Comparison of ENCODE assay signal across 1 cellular context in genomic region chr12:57590892-57591566, GRCh38.
TF ChIP-seq lines count a peak whose summit lies in the region.

Gene PIP4K2C (plus strand): TSS chr12:57591192. CDS start chr12:57591290, 98 bp downstream.

TF ChIP-seq in HEK293, 187 proteins besides CTCF, POLR2A, EP300 and RAD21 (continued from another document and continues in another):
- peak; percentile 42; the same call in 1 of the 2 replicates for TF ChIP-seq ZNF629 (tag by site-specific recombination; IDR thresholded peaks at IDR 0.05)
- TF ChIP-seq ZBTB7A (tag by site-specific recombination; IDR thresholded peaks at IDR 0.05; ENCODE audit: low read depth), result peak; percentile 61; the same call in 1 of the 2 replicates
- TF ChIP-seq ZFP37 (tag by site-specific recombination; IDR thresholded peaks at IDR 0.05), result no peak
- no peak for TF ChIP-seq BCL11B (tag by site-specific recombination; IDR thresholded peaks at IDR 0.05; ENCODE audit: low read depth)
- TF ChIP-seq, protein P1, sequence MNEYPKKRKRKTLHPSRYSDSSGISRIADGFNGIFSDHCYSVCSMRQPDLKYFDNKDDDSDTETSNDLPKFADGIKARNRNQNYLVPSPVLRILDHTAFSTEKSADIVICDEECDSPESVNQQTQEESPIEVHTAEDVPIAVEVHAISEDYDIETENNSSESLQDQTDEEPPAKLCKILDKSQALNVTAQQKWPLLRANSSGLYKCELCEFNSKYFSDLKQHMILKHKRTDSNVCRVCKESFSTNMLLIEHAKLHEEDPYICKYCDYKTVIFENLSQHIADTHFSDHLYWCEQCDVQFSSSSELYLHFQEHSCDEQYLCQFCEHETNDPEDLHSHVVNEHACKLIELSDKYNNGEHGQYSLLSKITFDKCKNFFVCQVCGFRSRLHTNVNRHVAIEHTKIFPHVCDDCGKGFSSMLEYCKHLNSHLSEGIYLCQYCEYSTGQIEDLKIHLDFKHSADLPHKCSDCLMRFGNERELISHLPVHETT (tag by site-specific recombination; IDR thresholded peaks at IDR 0.05), result no peak
- peak; percentile 69 for TF ChIP-seq REST (tag by site-specific recombination; IDR thresholded peaks at IDR 0.05)
- TF ChIP-seq ZNF530 (tag by site-specific recombination; IDR thresholded peaks at IDR 0.05; ENCODE audit: low read depth), result no peak
- TF ChIP-seq ZNF211 (tag by site-specific recombination; IDR thresholded peaks at IDR 0.05; ENCODE audit: low read depth), result no peak
- peak; percentile 74 for TF ChIP-seq SP7 (tag by site-specific recombination; IDR thresholded peaks at IDR 0.05)
- TF ChIP-seq ZNF704 (tag by site-specific recombination; IDR thresholded peaks at IDR 0.05), result peak; percentile 69; the same call in 1 of the 2 replicates
- peak; percentile 21; the same call in 1 of the 2 replicates for TF ChIP-seq ZNF76 (tag by site-specific recombination; IDR thresholded peaks at IDR 0.05; ENCODE audit: borderline replicate concordance, low read depth)
- TF ChIP-seq SETDB1 (IDR thresholded peaks at IDR 0.05; ENCODE audit: insufficient read length, low read length), result no peak
- no peak for TF ChIP-seq ZNF239 (tag by site-specific recombination; IDR thresholded peaks at IDR 0.05)
- peak; percentile 82 for TF ChIP-seq SP2 (tag by site-specific recombination; IDR thresholded peaks at IDR 0.05)
- TF ChIP-seq ZBTB17 (tag by site-specific recombination; IDR thresholded peaks at IDR 0.05), result peak; percentile 59; the same call in 1 of the 2 replicates
- peak; percentile 50 for TF ChIP-seq ZBTB8A (tag by site-specific recombination; IDR thresholded peaks at IDR 0.05)
- TF ChIP-seq, protein P2, sequence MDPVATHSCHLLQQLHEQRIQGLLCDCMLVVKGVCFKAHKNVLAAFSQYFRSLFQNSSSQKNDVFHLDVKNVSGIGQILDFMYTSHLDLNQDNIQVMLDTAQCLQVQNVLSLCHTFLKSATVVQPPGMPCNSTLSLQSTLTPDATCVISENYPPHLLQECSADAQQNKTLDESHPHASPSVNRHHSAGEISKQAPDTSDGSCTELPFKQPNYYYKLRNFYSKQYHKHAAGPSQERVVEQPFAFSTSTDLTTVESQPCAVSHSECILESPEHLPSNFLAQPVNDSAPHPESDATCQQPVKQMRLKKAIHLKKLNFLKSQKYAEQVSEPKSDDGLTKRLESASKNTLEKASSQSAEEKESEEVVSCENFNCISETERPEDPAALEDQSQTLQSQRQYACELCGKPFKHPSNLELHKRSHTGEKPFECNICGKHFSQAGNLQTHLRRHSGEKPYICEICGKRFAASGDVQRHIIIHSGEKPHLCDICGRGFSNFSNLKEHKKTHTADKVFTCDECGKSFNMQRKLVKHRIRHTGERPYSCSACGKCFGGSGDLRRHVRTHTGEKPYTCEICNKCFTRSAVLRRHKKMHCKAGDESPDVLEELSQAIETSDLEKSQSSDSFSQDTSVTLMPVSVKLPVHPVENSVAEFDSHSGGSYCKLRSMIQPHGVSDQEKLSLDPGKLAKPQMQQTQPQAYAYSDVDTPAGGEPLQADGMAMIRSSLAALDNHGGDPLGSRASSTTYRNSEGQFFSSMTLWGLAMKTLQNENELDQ (tag by site-specific recombination; IDR thresholded peaks at IDR 0.05; ENCODE audit: low read depth), result no peak
- peak; percentile 59; the same call in 1 of the 2 replicates for TF ChIP-seq ZNF10 (tag by site-specific recombination; IDR thresholded peaks at IDR 0.05)
- peak; percentile 51 for TF ChIP-seq ZNF518A (tag by site-specific recombination; conservative IDR thresholded peaks at IDR 0.05; ENCODE audit: low read depth)
- TF ChIP-seq ZBTB20 (tag by site-specific recombination; IDR thresholded peaks at IDR 0.05), result peak; percentile 61; the same call in 1 of the 2 replicates
- TF ChIP-seq ZNF335 (tag by site-specific recombination; conservative IDR thresholded peaks at IDR 0.05), result peak; percentile 98
- no peak; the same call in 1 of the 2 replicates for TF ChIP-seq KLF17 (tag by site-specific recombination; IDR thresholded peaks at IDR 0.05)
- no peak; the same call in none of the 2 replicates for TF ChIP-seq ZNF561 (tag by site-specific recombination; IDR thresholded peaks at IDR 0.05; ENCODE audit: borderline replicate concordance)
- TF ChIP-seq, protein P3, sequence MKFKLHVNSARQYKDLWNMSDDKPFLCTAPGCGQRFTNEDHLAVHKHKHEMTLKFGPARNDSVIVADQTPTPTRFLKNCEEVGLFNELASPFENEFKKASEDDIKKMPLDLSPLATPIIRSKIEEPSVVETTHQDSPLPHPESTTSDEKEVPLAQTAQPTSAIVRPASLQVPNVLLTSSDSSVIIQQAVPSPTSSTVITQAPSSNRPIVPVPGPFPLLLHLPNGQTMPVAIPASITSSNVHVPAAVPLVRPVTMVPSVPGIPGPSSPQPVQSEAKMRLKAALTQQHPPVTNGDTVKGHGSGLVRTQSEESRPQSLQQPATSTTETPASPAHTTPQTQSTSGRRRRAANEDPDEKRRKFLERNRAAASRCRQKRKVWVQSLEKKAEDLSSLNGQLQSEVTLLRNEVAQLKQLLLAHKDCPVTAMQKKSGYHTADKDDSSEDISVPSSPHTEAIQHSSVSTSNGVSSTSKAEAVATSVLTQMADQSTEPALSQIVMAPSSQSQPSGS (tag by site-specific recombination; IDR thresholded peaks at IDR 0.05; ENCODE audit: low read depth), result no peak
- TF ChIP-seq ZBTB26 (tag by site-specific recombination; optimal IDR thresholded peaks at IDR 0.05), result peak; percentile 67
- no peak for TF ChIP-seq PRDM1 (tag by site-specific recombination; IDR thresholded peaks at IDR 0.05)
- no peak for TF ChIP-seq ZNF558 (tag by site-specific recombination; IDR thresholded peaks at IDR 0.05)
- peak; percentile 74 for TF ChIP-seq ZBTB6 (tag by site-specific recombination; IDR thresholded peaks at IDR 0.05)
- peak; percentile 74 for TF ChIP-seq ZXDB (tag by site-specific recombination; IDR thresholded peaks at IDR 0.05)
- TF ChIP-seq KLF16 (tag by site-specific recombination; IDR thresholded peaks at IDR 0.05), result peak; percentile 87; the same call in 1 of the 2 replicates
- TF ChIP-seq ZNF248 (tag by site-specific recombination; IDR thresholded peaks at IDR 0.05), result no peak
- TF ChIP-seq ZNF768 (tag by site-specific recombination; IDR thresholded peaks at IDR 0.05), result no peak
- no peak; the same call in 1 of the 2 replicates for TF ChIP-seq ZFHX2 (tag by site-specific recombination; conservative IDR thresholded peaks at IDR 0.05)
- TF ChIP-seq ZFP69B (tag by site-specific recombination; IDR thresholded peaks at IDR 0.05), result no peak
- TF ChIP-seq SP3 (tag by site-specific recombination; IDR thresholded peaks at IDR 0.05), result peak; percentile 88
- TF ChIP-seq ZNF24 (tag by site-specific recombination; IDR thresholded peaks at IDR 0.05), result peak; percentile 51
- TF ChIP-seq PATZ1 (tag by site-specific recombination; IDR thresholded peaks at IDR 0.05), result 0 out of 2 replicates have a peak, but pooled peaks have one; percentile 26
- TF ChIP-seq ZNF48 (tag by site-specific recombination; IDR thresholded peaks at IDR 0.05), result no peak
- no peak for TF ChIP-seq GLI2 (tag by site-specific recombination; IDR thresholded peaks at IDR 0.05; ENCODE audit: borderline replicate concordance, low read depth)
